1 cellular context compared by ENCODE assay signal in the genomic region with DNA sequence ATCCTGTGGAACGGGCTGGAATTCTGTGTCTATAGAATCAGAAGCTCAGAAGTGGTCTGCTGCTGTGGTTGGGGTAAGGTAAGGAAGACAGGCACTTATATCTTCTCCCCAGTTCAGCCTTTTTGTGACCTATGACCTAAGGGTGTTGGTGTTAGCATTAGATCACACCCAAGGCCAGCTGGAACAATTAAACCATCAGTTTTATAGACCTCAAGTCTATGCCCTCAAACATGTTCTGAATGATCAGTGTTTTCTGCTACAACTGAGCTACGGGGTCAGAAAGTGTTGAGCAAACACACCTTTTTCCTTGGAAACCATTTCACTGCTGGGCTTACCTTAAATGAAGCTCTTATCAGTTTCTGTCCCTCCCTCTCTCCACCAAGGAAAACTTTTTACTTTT.
TF ChIP-seq lines count a peak whose summit lies in the region.

No MANE protein-coding gene starts in this region.

TF ChIP-seq in HepG2, 621 proteins besides CTCF, POLR2A, EP300 and RAD21:
- TF ChIP-seq, protein P1, sequence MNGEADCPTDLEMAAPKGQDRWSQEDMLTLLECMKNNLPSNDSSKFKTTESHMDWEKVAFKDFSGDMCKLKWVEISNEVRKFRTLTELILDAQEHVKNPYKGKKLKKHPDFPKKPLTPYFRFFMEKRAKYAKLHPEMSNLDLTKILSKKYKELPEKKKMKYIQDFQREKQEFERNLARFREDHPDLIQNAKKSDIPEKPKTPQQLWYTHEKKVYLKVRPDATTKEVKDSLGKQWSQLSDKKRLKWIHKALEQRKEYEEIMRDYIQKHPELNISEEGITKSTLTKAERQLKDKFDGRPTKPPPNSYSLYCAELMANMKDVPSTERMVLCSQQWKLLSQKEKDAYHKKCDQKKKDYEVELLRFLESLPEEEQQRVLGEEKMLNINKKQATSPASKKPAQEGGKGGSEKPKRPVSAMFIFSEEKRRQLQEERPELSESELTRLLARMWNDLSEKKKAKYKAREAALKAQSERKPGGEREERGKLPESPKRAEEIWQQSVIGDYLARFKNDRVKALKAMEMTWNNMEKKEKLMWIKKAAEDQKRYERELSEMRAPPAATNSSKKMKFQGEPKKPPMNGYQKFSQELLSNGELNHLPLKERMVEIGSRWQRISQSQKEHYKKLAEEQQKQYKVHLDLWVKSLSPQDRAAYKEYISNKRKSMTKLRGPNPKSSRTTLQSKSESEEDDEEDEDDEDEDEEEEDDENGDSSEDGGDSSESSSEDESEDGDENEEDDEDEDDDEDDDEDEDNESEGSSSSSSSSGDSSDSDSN (CRISPR knock-in tag; IDR thresholded peaks at IDR 0.05) = no peak
- no peak for TF ChIP-seq SETDB1 (CRISPR knock-in tag; IDR thresholded peaks at IDR 0.05; ENCODE audit: borderline replicate concordance)
- no peak for TF ChIP-seq TSC22D2 (CRISPR knock-in tag; IDR thresholded peaks at IDR 0.05; ENCODE audit: borderline replicate concordance)
- TF ChIP-seq TAF15 (IDR thresholded peaks at IDR 0.05; ENCODE audit: low read depth, low read length, poor library complexity, severe bottlenecking) = no peak
- no peak for TF ChIP-seq PLRG1 (conservative IDR thresholded peaks at IDR 0.05)
- TF ChIP-seq ZNF543 (CRISPR knock-in tag; IDR thresholded peaks at IDR 0.05) = no peak
- TF ChIP-seq ARNT2 (CRISPR knock-in tag; IDR thresholded peaks at IDR 0.05; ENCODE audit: low read depth) = no peak
- TF ChIP-seq, protein P2, sequence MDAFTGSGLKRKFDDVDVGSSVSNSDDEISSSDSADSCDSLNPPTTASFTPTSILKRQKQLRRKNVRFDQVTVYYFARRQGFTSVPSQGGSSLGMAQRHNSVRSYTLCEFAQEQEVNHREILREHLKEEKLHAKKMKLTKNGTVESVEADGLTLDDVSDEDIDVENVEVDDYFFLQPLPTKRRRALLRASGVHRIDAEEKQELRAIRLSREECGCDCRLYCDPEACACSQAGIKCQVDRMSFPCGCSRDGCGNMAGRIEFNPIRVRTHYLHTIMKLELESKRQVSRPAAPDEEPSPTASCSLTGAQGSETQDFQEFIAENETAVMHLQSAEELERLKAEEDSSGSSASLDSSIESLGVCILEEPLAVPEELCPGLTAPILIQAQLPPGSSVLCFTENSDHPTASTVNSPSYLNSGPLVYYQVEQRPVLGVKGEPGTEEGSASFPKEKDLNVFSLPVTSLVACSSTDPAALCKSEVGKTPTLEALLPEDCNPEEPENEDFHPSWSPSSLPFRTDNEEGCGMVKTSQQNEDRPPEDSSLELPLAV (CRISPR knock-in tag; conservative IDR thresholded peaks at IDR 0.05; ENCODE audit: low read depth) = no peak
- no peak for TF ChIP-seq ZFP62 (CRISPR knock-in tag; IDR thresholded peaks at IDR 0.05)
- no peak for TF ChIP-seq CBX1 (IDR thresholded peaks at IDR 0.05; ENCODE audit: low read depth)
- TF ChIP-seq ZNF589 (CRISPR knock-in tag; conservative IDR thresholded peaks at IDR 0.05) = no peak
- TF ChIP-seq, protein P3, sequence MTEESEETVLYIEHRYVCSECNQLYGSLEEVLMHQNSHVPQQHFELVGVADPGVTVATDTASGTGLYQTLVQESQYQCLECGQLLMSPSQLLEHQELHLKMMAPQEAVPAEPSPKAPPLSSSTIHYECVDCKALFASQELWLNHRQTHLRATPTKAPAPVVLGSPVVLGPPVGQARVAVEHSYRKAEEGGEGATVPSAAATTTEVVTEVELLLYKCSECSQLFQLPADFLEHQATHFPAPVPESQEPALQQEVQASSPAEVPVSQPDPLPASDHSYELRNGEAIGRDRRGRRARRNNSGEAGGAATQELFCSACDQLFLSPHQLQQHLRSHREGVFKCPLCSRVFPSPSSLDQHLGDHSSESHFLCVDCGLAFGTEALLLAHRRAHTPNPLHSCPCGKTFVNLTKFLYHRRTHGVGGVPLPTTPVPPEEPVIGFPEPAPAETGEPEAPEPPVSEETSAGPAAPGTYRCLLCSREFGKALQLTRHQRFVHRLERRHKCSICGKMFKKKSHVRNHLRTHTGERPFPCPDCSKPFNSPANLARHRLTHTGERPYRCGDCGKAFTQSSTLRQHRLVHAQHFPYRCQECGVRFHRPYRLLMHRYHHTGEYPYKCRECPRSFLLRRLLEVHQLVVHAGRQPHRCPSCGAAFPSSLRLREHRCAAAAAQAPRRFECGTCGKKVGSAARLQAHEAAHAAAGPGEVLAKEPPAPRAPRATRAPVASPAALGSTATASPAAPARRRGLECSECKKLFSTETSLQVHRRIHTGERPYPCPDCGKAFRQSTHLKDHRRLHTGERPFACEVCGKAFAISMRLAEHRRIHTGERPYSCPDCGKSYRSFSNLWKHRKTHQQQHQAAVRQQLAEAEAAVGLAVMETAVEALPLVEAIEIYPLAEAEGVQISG (CRISPR knock-in tag; IDR thresholded peaks at IDR 0.05) = no peak
- no peak for TF ChIP-seq RORA (CRISPR knock-in tag; IDR thresholded peaks at IDR 0.05)
- no peak for TF ChIP-seq ZNF660 (CRISPR knock-in tag; IDR thresholded peaks at IDR 0.05; ENCODE audit: borderline replicate concordance, low read depth)
- TF ChIP-seq, protein P4, sequence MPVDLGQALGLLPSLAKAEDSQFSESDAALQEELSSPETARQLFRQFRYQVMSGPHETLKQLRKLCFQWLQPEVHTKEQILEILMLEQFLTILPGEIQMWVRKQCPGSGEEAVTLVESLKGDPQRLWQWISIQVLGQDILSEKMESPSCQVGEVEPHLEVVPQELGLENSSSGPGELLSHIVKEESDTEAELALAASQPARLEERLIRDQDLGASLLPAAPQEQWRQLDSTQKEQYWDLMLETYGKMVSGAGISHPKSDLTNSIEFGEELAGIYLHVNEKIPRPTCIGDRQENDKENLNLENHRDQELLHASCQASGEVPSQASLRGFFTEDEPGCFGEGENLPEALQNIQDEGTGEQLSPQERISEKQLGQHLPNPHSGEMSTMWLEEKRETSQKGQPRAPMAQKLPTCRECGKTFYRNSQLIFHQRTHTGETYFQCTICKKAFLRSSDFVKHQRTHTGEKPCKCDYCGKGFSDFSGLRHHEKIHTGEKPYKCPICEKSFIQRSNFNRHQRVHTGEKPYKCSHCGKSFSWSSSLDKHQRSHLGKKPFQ (CRISPR knock-in tag; IDR thresholded peaks at IDR 0.05; ENCODE audit: insufficient replicate concordance) = no peak
- no peak for TF ChIP-seq ZBTB8A (CRISPR knock-in tag; IDR thresholded peaks at IDR 0.05; ENCODE audit: borderline replicate concordance, low read depth)
- TF ChIP-seq HNRNPUL1 (IDR thresholded peaks at IDR 0.05; ENCODE audit: low read depth, low read length) = no peak
